7 cellular contexts compared by ENCODE assay signal in the genomic region with DNA sequence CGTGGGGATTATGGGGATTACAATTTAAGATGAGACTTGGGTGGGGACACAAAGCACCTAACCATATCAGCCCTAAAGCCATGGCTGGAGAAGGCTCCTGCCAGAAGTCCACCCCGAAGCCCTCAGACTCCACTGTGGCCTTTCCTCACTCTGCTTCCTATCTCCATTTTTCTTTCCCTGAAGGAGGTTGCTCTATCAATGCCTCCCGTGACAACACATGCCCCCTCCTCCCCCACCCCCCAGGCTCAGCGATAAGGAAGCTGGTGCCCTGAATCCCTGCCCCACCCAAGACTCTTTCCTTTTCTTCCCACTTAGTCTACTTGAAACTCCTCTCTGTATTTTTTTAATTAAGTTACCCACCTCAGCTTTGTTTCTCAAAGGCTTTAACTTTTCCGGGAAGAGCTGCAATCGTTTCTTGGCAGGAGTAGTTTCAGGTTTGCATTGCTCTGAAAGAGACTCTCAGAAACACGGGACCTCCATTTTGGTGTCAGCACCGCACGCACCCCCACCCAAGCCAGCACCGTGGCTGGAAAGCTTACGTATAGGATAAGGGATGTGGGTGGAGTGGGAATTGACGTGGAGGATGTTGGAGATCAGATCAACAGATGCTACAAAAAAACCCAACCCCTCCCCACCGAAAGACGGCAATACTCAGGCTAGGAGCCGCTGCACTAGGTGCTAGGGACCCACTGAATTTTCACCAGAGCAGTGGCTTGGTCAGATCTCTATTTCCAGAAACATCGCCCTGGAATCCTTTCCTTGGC. TPM values are rescaled to one million over a fixed set of nuclear protein-coding genes. Genes with fewer than 3 reads are reported as not detected.
A peak's percentile ranks its signal among the peaks of the same experiment; 100 is the strongest.
DNase-seq lines count a peak whose midpoint lies in the region; ATAC-seq and TF ChIP-seq lines count a peak whose summit lies in the region.

No MANE protein-coding gene starts in this region.

- peak overlapping the region; percentile 83 for H3K27ac Mint-ChIP-seq in activated naive CD8-positive, alpha-beta T cell treated with anti-CD3 and anti-CD28 coated beads for 36 hours

- H3K36me3 Mint-ChIP-seq in activated naive CD8-positive, alpha-beta T cell treated with anti-CD3 and anti-CD28 coated beads for 36 hours: peaks cover 22% of the 10 kb centered on the region

- TF ChIP-seq CTCF in left ventricle myocardium inferior (IDR thresholded peaks at IDR 0.05; ENCODE audit: borderline replicate concordance) (no peak), retinal pigment epithelial cell (conservative IDR thresholded peaks at IDR 0.05; ENCODE audit: low read depth, low read length) (no peak)

- H3K36me3 ChIP-seq in left ventricle myocardium inferior: peaks cover 5% of the 10 kb centered on the region

- H3K27me3 Mint-ChIP-seq in activated naive CD8-positive, alpha-beta T cell treated with anti-CD3 and anti-CD28 coated beads for 36 hours: peaks cover 32% of the 10 kb centered on the region

- ATAC-seq in GM18867 (IDR thresholded peaks at IDR 0.05; ENCODE audit: unreplicated experiment) (peak; percentile 14), GM21360 (IDR thresholded peaks at IDR 0.05; ENCODE audit: unreplicated experiment) (no peak)

- peak overlapping the region; percentile 93 for H3K27ac ChIP-seq in left ventricle myocardium inferior (replicated peaks)

- no peaks in the 10 kb centered on the region for H3K9me3 ChIP-seq in left ventricle myocardium inferior (replicated peaks)

- H3K9me3 Mint-ChIP-seq in activated naive CD8-positive, alpha-beta T cell treated with anti-CD3 and anti-CD28 coated beads for 36 hours: peaks cover 4% of the 10 kb centered on the region

- H3K4me1 Mint-ChIP-seq in activated naive CD8-positive, alpha-beta T cell treated with anti-CD3 and anti-CD28 coated beads for 36 hours: peaks cover 21% of the 10 kb centered on the region

- no peak for DNase-seq in Jurkat, Clone E6-1 (ENCODE audit: low read depth, low spot score)
- no peak for DNase-seq in activated naive CD8-positive, alpha-beta T cell treated with anti-CD3 and anti-CD28 coated beads for 36 hours
- DNase-seq in left ventricle myocardium inferior: no peak
- DNase-seq in retinal pigment epithelial cell (ENCODE audit: low read depth): no peak
- DNase-seq in HPDE6-E6E7 (ENCODE audit: extremely low spot score): no peak

- peaks cover 40% of the 10 kb centered on the region for H3K4me1 ChIP-seq in left ventricle myocardium inferior

- H3K4me3 Mint-ChIP-seq in activated naive CD8-positive, alpha-beta T cell treated with anti-CD3 and anti-CD28 coated beads for 36 hours: peak overlapping the region; percentile 92

- H3K27me3 ChIP-seq in left ventricle myocardium inferior (ENCODE audit: low read depth): peaks cover 26% of the 10 kb centered on the region

- peak overlapping the region; percentile 93 for H3K4me3 ChIP-seq in Jurkat, Clone E6-1 (ENCODE audit: low read length)
- H3K4me3 ChIP-seq in left ventricle myocardium inferior (peak overlapping the region; percentile 95), retinal pigment epithelial cell (ENCODE audit: low read length) (peak overlapping the region; percentile 79)

- intact Hi-C loops in left ventricle myocardium inferior (cut with micrococcal nuclease): loop anchor here (10.0 kb wide), 1 partner anchor 300 kb away; no protein-coding TSS in a partner anchor

RNA-seq across cellular contexts. Expression of a gene that starts 15.2 kb away (rescaled TPM):
- not detected for polyA plus RNA-seq in Jurkat, Clone E6-1 (2012; ENCODE audit: insufficient read depth, insufficient read length)
- not detected for total RNA-seq in activated naive CD8-positive, alpha-beta T cell treated with anti-CD3 and anti-CD28 coated beads for 36 hours
- 12.9 TPM for total RNA-seq in left ventricle myocardium inferior

RNA-seq across cellular contexts. Expression of a gene that starts 55.9 kb away (rescaled TPM):
- polyA plus RNA-seq in Jurkat, Clone E6-1 (2012; ENCODE audit: insufficient read depth, insufficient read length): 17.1 TPM
- total RNA-seq in activated naive CD8-positive, alpha-beta T cell treated with anti-CD3 and anti-CD28 coated beads for 36 hours: 10 to 100 TPM; 18.6 to 24.2 TPM
- 13.0 TPM for total RNA-seq in left ventricle myocardium inferior

Comparison
In these comparisons a context has a peak if more than half of its experiments do, and no peak if none do; other contexts are left out.
1. RNA of a gene that starts 15.2 kb away (total RNA-seq): 12.9 TPM in left ventricle myocardium inferior (single experiment); not detected in activated naive CD8-positive, alpha-beta T cell treated with anti-CD3 and anti-CD28 coated beads for 36 hours; every median in the first group is over 10 times any median in the second.
2. Peak in every context shown above with its lines, with median percentiles within 50 percentile points of each other: H3K4me3 ChIP-seq.